In genomic region chr11:17528906-17529813, GRCh38 we compare ENCODE assay signal across 1 cellular context.
TF ChIP-seq lines count a peak whose summit lies in the region.

No MANE protein-coding gene starts in this region.

TF ChIP-seq in endothelial cell of umbilical vein, 7 proteins besides CTCF, POLR2A, EP300 and RAD21:
- TF ChIP-seq GATA2 (IDR thresholded peaks at IDR 0.05; ENCODE audit: insufficient read depth, insufficient read length, low read depth, low read length), result no peak
- no peak for TF ChIP-seq EZH2 (IDR thresholded peaks at IDR 0.05; ENCODE audit: borderline replicate concordance, low read depth, low read length, severe bottlenecking)
- no peak for TF ChIP-seq POLR2AphosphoS5 (IDR thresholded peaks at IDR 0.05; ENCODE audit: insufficient read depth, low read depth, low read length)
- no peak for TF ChIP-seq JUN (IDR thresholded peaks at IDR 0.05; ENCODE audit: borderline replicate concordance, insufficient read depth, insufficient read length, low read depth)
- no peak for TF ChIP-seq MYC (IDR thresholded peaks at IDR 0.05; ENCODE audit: low read depth, low read length)
- TF ChIP-seq FOS (IDR thresholded peaks at IDR 0.05; ENCODE audit: borderline replicate concordance, insufficient read depth, low read length), result no peak
- TF ChIP-seq MAX (IDR thresholded peaks at IDR 0.05; ENCODE audit: insufficient read depth, insufficient read length), result no peak
